In the genomic region with DNA sequence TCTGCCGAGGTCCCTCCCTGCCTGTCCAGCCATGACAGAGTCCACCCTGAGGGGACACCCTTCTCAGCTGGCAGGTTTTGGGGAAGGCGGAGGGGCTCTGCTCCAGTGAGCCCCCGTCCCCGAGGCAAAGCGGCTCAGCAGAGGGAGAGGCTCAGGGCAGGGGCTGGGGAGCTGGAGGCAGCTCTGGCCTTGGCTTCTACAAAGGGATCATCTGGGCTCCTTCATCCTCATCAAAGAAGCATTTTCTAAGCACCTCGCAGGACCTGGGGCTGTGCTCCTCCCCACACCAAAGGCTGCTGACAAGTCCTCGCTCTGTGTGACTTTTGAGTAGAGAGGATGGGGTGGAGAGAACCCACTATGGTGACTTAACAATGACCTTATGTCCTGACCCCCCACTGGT, we compare ENCODE assay signal across 18 cellular contexts. TPM values are rescaled to one million over a fixed set of nuclear protein-coding genes. Genes with fewer than 3 reads are reported as not detected.
A peak's percentile ranks its signal among the peaks of the same experiment; 100 is the strongest.
DNase-seq lines count a peak whose midpoint lies in the region; ATAC-seq and TF ChIP-seq lines count a peak whose summit lies in the region.
"Had no signal": no experiment of that assay in that cellular context is flagged by ENCODE, and none has a peak within 500 bp of the region (broad histone marks: within the 10 kb centered on the region; RNA-seq: fewer than 3 reads in every experiment).

No MANE protein-coding gene starts in this region.

- peak overlapping the region; percentile 90 to 94 for H3K27ac ChIP-seq in breast epithelium
- H3K27ac ChIP-seq in mammary epithelial cell (ENCODE audit: insufficient read depth, low read depth, low read length) = no peak overlapping the region
- H3K27ac ChIP-seq in ascending aorta = peak overlapping the region; percentile 54 to 61
- H3K27ac ChIP-seq in esophagus squamous epithelium = peak overlapping the region in 3 of 4 donors; percentile 55 to 70 (median 62)
- peak overlapping the region; percentile 87 for H3K27ac ChIP-seq in temporal lobe (ENCODE audit: low read depth, low read length)
- H3K27ac ChIP-seq: A549 had no signal

- TF ChIP-seq CTCF in breast epithelium (IDR thresholded peaks at IDR 0.05) = no peak
- no peak for TF ChIP-seq CTCF in mammary epithelial cell (conservative IDR thresholded peaks at IDR 0.05 in 1 of 2, IDR thresholded peaks at IDR 0.05 in 1 of 2; ENCODE audit: extremely low read depth in 1 of 2, insufficient read depth in 1 of 2, low read depth in 1 of 2, low read length in 2 of 2)
- no peak for TF ChIP-seq CTCF in ascending aorta (IDR thresholded peaks at IDR 0.05)
- no peak for TF ChIP-seq CTCF in esophagus squamous epithelium (IDR thresholded peaks at IDR 0.05)

- H3K4me3 ChIP-seq in breast epithelium (no peak overlapping the region), mammary epithelial cell (replicated peaks in 1 of 3; ENCODE audit: insufficient read depth in 1 of 3, low read depth in 2 of 3, low read length in 3 of 3) (no peak overlapping the region), ascending aorta (no peak overlapping the region), esophagus squamous epithelium (no peak overlapping the region)
- H3K4me3 ChIP-seq: A549 had no signal

- H3K4me3 Mint-ChIP-seq in naive thymus-derived CD8-positive, alpha-beta T cell = no peak overlapping the region
- H3K4me3 Mint-ChIP-seq: CD4-positive, CD25-positive, alpha-beta regulatory T cell had no signal

- dilution Hi-C loops in mammary epithelial cell (cut with HindIII; ENCODE audit: low sequenced_read_pairs) = no loop called here

- H4K20me1 ChIP-seq in mammary epithelial cell (ENCODE audit: insufficient read depth, low read length) = no peaks in the 10 kb centered on the region

- in situ Hi-C loops in mammary epithelial cell (cut with MboI; ENCODE audit: low sequenced_read_pairs in 2 of 2) = no loop called here

- H3K4me1 ChIP-seq in breast epithelium = peaks cover 10 to 20% of the 10 kb centered on the region in 2 donors
- H3K4me1 ChIP-seq in mammary epithelial cell (ENCODE audit: insufficient read depth, low read length) = peaks cover 36% of the 10 kb centered on the region
- H3K4me1 ChIP-seq in ascending aorta = peaks cover 0 to 13% of the 10 kb centered on the region in 2 donors
- peaks cover 22 to 61% (median 34%) of the 10 kb centered on the region in 3 donors for H3K4me1 ChIP-seq in esophagus squamous epithelium

- BruUV-seq in mammary epithelial cell (replicated peaks; lab: Mats Ljungman, UMichigan) = no TSS peak

- H3K9me3 Mint-ChIP-seq in naive thymus-derived CD8-positive, alpha-beta T cell = no peaks in the 10 kb centered on the region
- H3K9me3 Mint-ChIP-seq: CD4-positive, CD25-positive, alpha-beta regulatory T cell had no signal

- H3K36me3 ChIP-seq in breast epithelium = no peaks in the 10 kb centered on the region
- no peaks in the 10 kb centered on the region for H3K36me3 ChIP-seq in mammary epithelial cell (ENCODE audit: insufficient read depth, low read length)
- H3K36me3 ChIP-seq in ascending aorta = no peaks in the 10 kb centered on the region
- H3K36me3 ChIP-seq in esophagus squamous epithelium = peaks cover 0 to 21% (median 10%) of the 10 kb centered on the region in 3 donors

- no peak for ATAC-seq in naive thymus-derived CD8-positive, alpha-beta T cell
- no peak for ATAC-seq in left colon
- ATAC-seq: A549 had no signal

- intact Hi-C loops in breast epithelium (cut with DNase I; ENCODE audit: low total_unique reads) = loop anchor here (5.0 kb wide), 1 partner anchor 137 kb away; no protein-coding TSS in a partner anchor
- intact Hi-C loops in mammary epithelial cell (cut with micrococcal nuclease) = no loop called here
- intact Hi-C loops in ascending aorta (cut with DNase I) = no loop called here
- intact Hi-C loops in esophagus squamous epithelium (cut with DNase I) = no loop called here
- intact Hi-C loops in left colon (cut with DNase I, micrococcal nuclease) = no loop called here

- no peak overlapping the region for H3K4me2 ChIP-seq in mammary epithelial cell (ENCODE audit: insufficient read depth, low read depth, low read length)
- H3K4me2 ChIP-seq: A549 had no signal

- H3K27ac Mint-ChIP-seq in naive thymus-derived CD8-positive, alpha-beta T cell = peak overlapping the region in 1 of 10 donors; percentile 27

- DNase-seq in breast epithelium (ENCODE audit: low spot score in 2 of 2) = no peak
- no peak for DNase-seq in mammary epithelial cell
- DNase-seq in ascending aorta (ENCODE audit: low spot score in 2 of 2) = no peak
- DNase-seq in esophagus squamous epithelium (lab: John Stamatoyannopoulos, UW) = no peak
- DNase-seq in occipital lobe (lab: John Stamatoyannopoulos, UW) = no peak
- DNase-seq in naive thymus-derived CD8-positive, alpha-beta T cell = no peak
- no peak for DNase-seq in left colon
- DNase-seq: Calu3; CD4-positive, CD25-positive, alpha-beta regulatory T cell; DMS79; HCEC 1CT; NCI-H1436; NCI-H2029 treated with DMSO at 0.1 percent for 48 hours; NCI-H2227 treated with DMSO at 0.1 percent for 48 hours; NCI-H526; NK-92 treated with Interleukin-12 subunit alpha and Interleukin-12 subunit beta, amount 100 ng/mL, for 24 hours had no signal

- TF ChIP-seq POLR2A in breast epithelium (IDR thresholded peaks at IDR 0.05) = no peak
- no peak for TF ChIP-seq POLR2A in esophagus squamous epithelium (IDR thresholded peaks at IDR 0.05)

- no peak overlapping the region for H2AFZ ChIP-seq in mammary epithelial cell (ENCODE audit: low read depth, low read length)

- H3K9me3 ChIP-seq in breast epithelium (no peaks in the 10 kb centered on the region), mammary epithelial cell (replicated peaks; ENCODE audit: insufficient read depth, low read length) (peaks cover 4% of the 10 kb centered on the region), ascending aorta (no peaks in the 10 kb centered on the region), esophagus squamous epithelium (no peaks in the 10 kb centered on the region)
- H3K9me3 ChIP-seq: A549 had no signal

- H3K4me1 Mint-ChIP-seq in naive thymus-derived CD8-positive, alpha-beta T cell = peaks cover 2 to 15% (median 6%) of the 10 kb centered on the region in 4 donors
- H3K4me1 Mint-ChIP-seq: CD4-positive, CD25-positive, alpha-beta regulatory T cell had no signal

- no peaks in the 10 kb centered on the region for H3K27me3 Mint-ChIP-seq in naive thymus-derived CD8-positive, alpha-beta T cell
- H3K27me3 Mint-ChIP-seq: CD4-positive, CD25-positive, alpha-beta regulatory T cell had no signal

- POLR2A ChIA-PET in naive thymus-derived CD8-positive, alpha-beta T cell (lab: Charles Lee) = no interaction called here

- WGBS in mammary epithelial cell (ENCODE audit: low coverage, missing lambda C conversion rate) = 93% methylated on average over 6 of the region's 7 CpGs
- 79 to 82% methylated on average over 4 to 6 of the region's 7 CpGs for WGBS in esophagus squamous epithelium, 2 donors

- H3K9ac ChIP-seq in mammary epithelial cell (ENCODE audit: insufficient read depth, low read length) = no peak overlapping the region

- CTCF ChIA-PET in mammary epithelial cell (lab: Charles Lee; ENCODE audit: low non-redundant PET) = no interaction called here

- H3K79me2 ChIP-seq in mammary epithelial cell (ENCODE audit: insufficient read depth, low read length) = no peaks in the 10 kb centered on the region

- H3K36me3 Mint-ChIP-seq in naive thymus-derived CD8-positive, alpha-beta T cell = no peaks in the 10 kb centered on the region
- H3K36me3 Mint-ChIP-seq: CD4-positive, CD25-positive, alpha-beta regulatory T cell had no signal

- H3K27me3 ChIP-seq in breast epithelium (no peaks in the 10 kb centered on the region), mammary epithelial cell (ENCODE audit: insufficient read depth, low read length) (no peaks in the 10 kb centered on the region), ascending aorta (no peaks in the 10 kb centered on the region), esophagus squamous epithelium (peaks cover 0 to 5% (median 0%) of the 10 kb centered on the region in 4 donors)

RNA-seq across cellular contexts. Expression of gene CLSTN1, which starts 21.0 kb away (rescaled TPM):
- total RNA-seq in breast epithelium (10 to 100 TPM; 25.4 to 47.5 (median 42.3) TPM), mammary epithelial cell (100 to 1,000 TPM; 229 to 335 TPM), ascending aorta (84.6 TPM), esophagus squamous epithelium (10 to 100 TPM; 57.3 to 68.4 (median 65.3) TPM), temporal lobe (173 TPM), occipital lobe (129 TPM), left colon (100 to 1,000 TPM; 235 to 251 TPM)
- 168 TPM for polyA plus RNA-seq in mammary epithelial cell
- 399 TPM for polyA minus RNA-seq in mammary epithelial cell
- 10 to 100 TPM; 62.9 to 63.1 TPM for total RNA-seq in naive thymus-derived CD8-positive, alpha-beta T cell
- polyA plus RNA-seq in naive thymus-derived CD8-positive, alpha-beta T cell = 10 to 100 TPM; 10.7 to 32.3 (median 12.9) TPM
